ENCODE assay signal across 12 cellular contexts in genomic region chr15:23304800-23305199, GRCh38. TPM values are rescaled to one million over a fixed set of nuclear protein-coding genes. Genes with fewer than 3 reads are reported as not detected.
DNase-seq lines count a peak whose midpoint lies in the region; ATAC-seq and TF ChIP-seq lines count a peak whose summit lies in the region.
"Not testable (repeated sequence)": the region's sequence is repeated elsewhere in the genome, so short reads cannot be mapped to it uniquely, and the experiment has no call there.
"Had no signal": no experiment of that assay in that cellular context is flagged by ENCODE, and none has a peak within 500 bp of the region (broad histone marks: within the 10 kb centered on the region; RNA-seq: fewer than 3 reads in every experiment).

No MANE protein-coding gene starts in this region.

- H3K4me3 ChIP-seq in ectodermal cell (ENCODE audit: insufficient read depth, low read depth, low read length) (peak overlapping the region; percentile 21), thymus (ENCODE audit: low read length) (peak overlapping the region; percentile 54)

- peak overlapping the region; percentile 59 for H3K27ac Mint-ChIP-seq in CD4-positive, alpha-beta T cell
- H3K27ac Mint-ChIP-seq in T-helper 1 cell treated with Interleukin-12 subunit alpha and Interleukin-12 subunit beta and Interleukin-4 antibody, amounts not matched to agents 30 μg/mL and 1 μg/mL, for 36 hours = peak overlapping the region; percentile 84
- H3K27ac Mint-ChIP-seq in activated naive CD8-positive, alpha-beta T cell; neural crest cell (ENCODE audit: unreplicated experiment): not testable (repeated sequence)
- peak overlapping the region in 5 of 6 donors; percentile 40 to 74 (median 55) for H3K27ac Mint-ChIP-seq in immature natural killer cell

- H3K27ac ChIP-seq in CD4-positive, alpha-beta T cell (ENCODE audit: low read depth, low read length); ectodermal cell (ENCODE audit: insufficient read depth, low read depth, low read length, poor library complexity, severe bottlenecking); thymus (ENCODE audit: low read depth): not testable (repeated sequence)

- WGBS in ectodermal cell, 2 experiments = 72 to 79% methylated on average over 4 of the region's 4 CpGs
- WGBS in thymus = 55% methylated on average over 4 of the region's 4 CpGs

- CTCF ChIA-PET in CD4-positive, alpha-beta T cell (lab: Charles Lee) = not testable (repeated sequence)

- POLR2A ChIA-PET in CD4-positive, alpha-beta T cell (lab: Charles Lee) = not testable (repeated sequence)

- not testable (repeated sequence) for H3K27me3 ChIP-seq in CD4-positive, alpha-beta T cell (ENCODE audit: control insufficient read depth, insufficient read depth, low read length); ectodermal cell (ENCODE audit: control insufficient read depth, insufficient read depth, low read length, poor library complexity, severe bottlenecking); thymus (ENCODE audit: control insufficient read depth, insufficient read depth)

- intact Hi-C loops in CD4-positive, alpha-beta T cell (cut with DNase I, micrococcal nuclease) = not testable (repeated sequence)

- not testable (repeated sequence) for ATAC-seq in CD4-positive, alpha-beta T cell (ENCODE audit: poor library complexity)

- DNase-seq in CD4-positive, alpha-beta T cell; immature natural killer cell; neural crest cell (ENCODE audit: low read depth, low spot score): not testable (repeated sequence)
- DNase-seq in HuH-7 (ENCODE audit: low spot score) = peak; percentile 12

- H3K27me3 Mint-ChIP-seq in CD4-positive, alpha-beta T cell; T-helper 1 cell treated with Interleukin-12 subunit alpha and Interleukin-12 subunit beta and Interleukin-4 antibody, amounts not matched to agents 30 μg/mL and 1 μg/mL, for 36 hours (ENCODE audit: low read depth); activated naive CD8-positive, alpha-beta T cell; immature natural killer cell (ENCODE audit: low read depth in 3 of 3); neural crest cell (ENCODE audit: low read depth): not testable (repeated sequence)

- not testable (repeated sequence) for H3K36me3 ChIP-seq in ectodermal cell (ENCODE audit: control insufficient read depth, insufficient read depth, low read length)
- H3K36me3 ChIP-seq in thymus (ENCODE audit: control insufficient read depth, insufficient read depth) = peaks cover 14% of the 10 kb centered on the region

- TF ChIP-seq CTCF in CD4-positive, alpha-beta T cell (IDR thresholded peaks at IDR 0.05); neural crest cell (conservative IDR thresholded peaks at IDR 0.05): not testable (repeated sequence)

- peaks cover 40% of the 10 kb centered on the region for H3K4me1 Mint-ChIP-seq in CD4-positive, alpha-beta T cell (ENCODE audit: low read depth)
- peaks cover 27% of the 10 kb centered on the region for H3K4me1 Mint-ChIP-seq in T-helper 1 cell treated with Interleukin-12 subunit alpha and Interleukin-12 subunit beta and Interleukin-4 antibody, amounts not matched to agents 30 μg/mL and 1 μg/mL, for 36 hours (ENCODE audit: low read depth)
- H3K4me1 Mint-ChIP-seq in activated naive CD8-positive, alpha-beta T cell (ENCODE audit: low read depth) = peaks cover 17% of the 10 kb centered on the region
- H3K4me1 Mint-ChIP-seq in immature natural killer cell (peaks cover 25 to 32% of the 10 kb centered on the region in 2 donors), neural crest cell (peaks cover 22% of the 10 kb centered on the region)

- peaks cover 33% of the 10 kb centered on the region for H3K36me3 Mint-ChIP-seq in CD4-positive, alpha-beta T cell (ENCODE audit: low read depth)
- peaks cover 18% of the 10 kb centered on the region for H3K36me3 Mint-ChIP-seq in T-helper 1 cell treated with Interleukin-12 subunit alpha and Interleukin-12 subunit beta and Interleukin-4 antibody, amounts not matched to agents 30 μg/mL and 1 μg/mL, for 36 hours (ENCODE audit: low read depth)
- H3K36me3 Mint-ChIP-seq in activated naive CD8-positive, alpha-beta T cell; neural crest cell (ENCODE audit: low read depth): not testable (repeated sequence)
- H3K36me3 Mint-ChIP-seq in immature natural killer cell = peaks cover 5 to 11% (median 8%) of the 10 kb centered on the region in 3 donors

- peak overlapping the region; percentile 87 for H3K4me3 Mint-ChIP-seq in CD4-positive, alpha-beta T cell
- peak overlapping the region; percentile 85 for H3K4me3 Mint-ChIP-seq in T-helper 1 cell treated with Interleukin-12 subunit alpha and Interleukin-12 subunit beta and Interleukin-4 antibody, amounts not matched to agents 30 μg/mL and 1 μg/mL, for 36 hours
- H3K4me3 Mint-ChIP-seq in activated naive CD8-positive, alpha-beta T cell = peak overlapping the region; percentile 88
- H3K4me3 Mint-ChIP-seq in immature natural killer cell = peak overlapping the region; percentile 80 to 97 (median 86)
- peak overlapping the region; percentile 92 for H3K4me3 Mint-ChIP-seq in neural crest cell

- H3K4me1 ChIP-seq in ectodermal cell (ENCODE audit: control insufficient read depth, insufficient read depth, low read length); thymus (ENCODE audit: control insufficient read depth, insufficient read depth, low read length): not testable (repeated sequence)

- H3K9me3 Mint-ChIP-seq in CD4-positive, alpha-beta T cell; T-helper 1 cell treated with Interleukin-12 subunit alpha and Interleukin-12 subunit beta and Interleukin-4 antibody, amounts not matched to agents 30 μg/mL and 1 μg/mL, for 36 hours; activated naive CD8-positive, alpha-beta T cell (ENCODE audit: low read depth); immature natural killer cell; neural crest cell: not testable (repeated sequence)

- not testable (repeated sequence) for H3K9me3 ChIP-seq in CD4-positive, alpha-beta T cell (ENCODE audit: control insufficient read depth, low read length); ectodermal cell (ENCODE audit: control insufficient read depth, low read length); thymus (ENCODE audit: control insufficient read depth)

RNA-seq across cellular contexts. Expression of gene GOLGA6L26, which starts 29.2 kb away (rescaled TPM):
- total RNA-seq in CD4-positive, alpha-beta T cell = not detected
- not detected for polyA plus RNA-seq in ectodermal cell (2013, experiment 1 of 4)
- polyA plus RNA-seq in ectodermal cell (2013, experiment 2 of 4) = not detected
- not detected for polyA plus RNA-seq in ectodermal cell (2013, experiment 3 of 4)
- not detected for polyA plus RNA-seq in ectodermal cell (2013, experiment 4 of 4)
- polyA plus RNA-seq in immature natural killer cell (not detected), thymus (not detected)
- total RNA-seq in neural crest cell = not detected in 2 replicates
- total RNA-seq: G401, left lobe of liver, pancreas, urinary bladder had no signal
- polyA plus RNA-seq: pancreas, urinary bladder had no signal

RNA-seq across cellular contexts. Expression of gene GOLGA8S, which starts 49.7 kb away (rescaled TPM):
- total RNA-seq in CD4-positive, alpha-beta T cell = under 1 TPM; 0.14 TPM
- not detected for polyA plus RNA-seq in ectodermal cell (2013, experiment 1 of 4)
- polyA plus RNA-seq in ectodermal cell (2013, experiment 2 of 4) = 0.04 TPM
- not detected for polyA plus RNA-seq in ectodermal cell (2013, experiment 3 of 4)
- polyA plus RNA-seq in ectodermal cell (2013, experiment 4 of 4) = not detected
- under 1 TPM in 1 of 3 donors, not detected in 2; 0.07 TPM for polyA plus RNA-seq in immature natural killer cell
- total RNA-seq in neural crest cell = 0.25 and 0.33 TPM in 2 replicates
- polyA plus RNA-seq in thymus = 0.23 TPM
- total RNA-seq: G401 had no signal
